33 cellular contexts compared by ENCODE assay signal in the genomic region with DNA sequence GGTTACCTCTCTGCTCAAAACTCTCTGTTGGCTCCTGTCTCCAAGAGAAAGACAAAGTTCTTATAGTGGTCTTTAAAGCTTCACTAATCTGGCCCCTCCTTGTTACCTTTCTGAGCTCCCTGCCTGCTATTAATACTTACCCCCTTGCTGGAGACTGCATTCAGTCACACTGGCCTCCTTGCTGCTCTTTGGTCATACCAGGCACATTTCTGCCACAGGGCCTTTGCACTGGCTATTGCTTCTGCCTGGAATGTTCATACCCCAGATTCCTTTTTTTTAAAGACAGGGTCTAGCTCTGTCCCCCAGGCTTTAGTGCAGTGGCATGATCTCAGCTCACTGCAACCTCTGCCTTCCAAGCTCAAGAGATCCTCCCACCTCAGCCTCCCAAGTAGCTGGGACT.
"Had no signal": no experiment of that assay in that cellular context is flagged by ENCODE, and none has a peak within 500 bp of the region (broad histone marks: within the 10 kb centered on the region; RNA-seq: fewer than 3 reads in every experiment).

No MANE protein-coding gene starts in this region.

- H3K9me3 Mint-ChIP-seq: activated CD4-positive, alpha-beta memory T cell treated with anti-CD3 and anti-CD28 coated beads for 36 hours; activated CD4-positive, alpha-beta T cell treated with anti-CD3 and anti-CD28 coated beads, Interleukin-2, amount 10 ng/mL, durations not matched to agents 24 days and 14 days; activated naive CD4-positive, alpha-beta T cell treated with anti-CD3 and anti-CD28 coated beads, Interleukin-2, amount 10 ng/mL, durations not matched to agents 7 days and 5 days; activated naive CD8-positive, alpha-beta T cell treated with anti-CD3 and anti-CD28 coated beads, Interleukin-2, amount 10 ng/mL, durations not matched to agents 7 days and 5 days; activated T-helper 1 cell treated with anti-CD3 and anti-CD28 coated beads, Interleukin-12 subunit alpha, Interleukin-12 subunit beta, Interleukin-2, Interleukin-4 antibody, amounts not matched to agents 30 ng/mL and 10 ng/mL and 1 ng/mL, durations not matched to agents 14 hours and 24 hours and 36 hours; central memory CD8-positive, alpha-beta T cell; dendritic cell treated with granulocyte-macrophage colony-stimulating factor and Interleukin-4, amounts not matched to agents 40 ng/mL and 50 ng/mL, for 4 days; T-helper 2 cell treated with Interferon-gamma antibody and Interleukin-4, amounts not matched to agents 5 μg/mL and 100 μg/mL, for 36 hours had no signal

- H3K27ac Mint-ChIP-seq: activated CD4-positive, alpha-beta memory T cell treated with anti-CD3 and anti-CD28 coated beads for 36 hours; activated CD4-positive, alpha-beta T cell treated with anti-CD3 and anti-CD28 coated beads for 36 hours; activated CD4-positive, alpha-beta T cell treated with anti-CD3 and anti-CD28 coated beads, Interleukin-2, amount 10 ng/mL, durations not matched to agents 24 days and 14 days; activated CD8-positive, alpha-beta memory T cell treated with anti-CD3 and anti-CD28 coated beads, Interleukin-2, amount 10 ng/mL, durations not matched to agents 7 days and 5 days; activated CD8-positive, alpha-beta T cell treated with anti-CD3 and anti-CD28 coated beads, Interleukin-2, amount 10 ng/mL, durations not matched to agents 7 days and 5 days; activated naive CD4-positive, alpha-beta T cell treated with anti-CD3 and anti-CD28 coated beads, Interleukin-2, amount 10 ng/mL, durations not matched to agents 7 days and 5 days; activated naive CD4-positive, alpha-beta T cell treated with anti-CD3 and anti-CD28 coated beads, Interleukin-2, amount 50 U/mL, for 72 hours; activated naive CD8-positive, alpha-beta T cell treated with anti-CD3 and anti-CD28 coated beads, Interleukin-2, amount 10 ng/mL, durations not matched to agents 7 days and 5 days; activated T-helper 1 cell treated with anti-CD3 and anti-CD28 coated beads, Interleukin-12 subunit alpha, Interleukin-12 subunit beta, Interleukin-2, Interleukin-4 antibody, amounts not matched to agents 30 ng/mL and 10 ng/mL and 1 ng/mL, durations not matched to agents 14 hours and 24 hours and 36 hours; dendritic cell treated with granulocyte-macrophage colony-stimulating factor and Interleukin-4, amounts not matched to agents 40 ng/mL and 50 ng/mL, for 4 days; endodermal cell; T-helper 17 cell; T-helper 2 cell treated with Interferon-gamma antibody and Interleukin-4, amounts not matched to agents 5 μg/mL and 100 μg/mL, for 36 hours had no signal

- FAIRE-seq: bronchial epithelial cell, frontal cortex had no signal

- H3K27me3 ChIP-seq: ascending aorta, brain microvascular endothelial cell had no signal

- ATAC-seq: activated CD4-positive, alpha-beta T cell treated with anti-CD3 and anti-CD28 coated beads for 36 hours; activated CD8-positive, alpha-beta memory T cell treated with anti-CD3 and anti-CD28 coated beads, Interleukin-2, amount 10 ng/mL, durations not matched to agents 7 days and 5 days; activated CD8-positive, alpha-beta T cell treated with anti-CD3 and anti-CD28 coated beads, Interleukin-2, amount 10 ng/mL, durations not matched to agents 7 days and 5 days; activated naive CD4-positive, alpha-beta T cell treated with anti-CD3 and anti-CD28 coated beads, Interleukin-2, amount 50 U/mL, for 72 hours; esophagus mucosa; T-helper 17 cell had no signal

- H3K4me3 ChIP-seq: ascending aorta, coronary artery, dorsolateral prefrontal cortex had no signal

- H3K27ac ChIP-seq: ascending aorta, brain microvascular endothelial cell, coronary artery, dorsolateral prefrontal cortex, WERI-Rb-1 had no signal

- H3K4me1 ChIP-seq: ascending aorta had no signal

- H3K27me3 Mint-ChIP-seq: activated CD4-positive, alpha-beta memory T cell treated with anti-CD3 and anti-CD28 coated beads for 36 hours; activated CD4-positive, alpha-beta T cell treated with anti-CD3 and anti-CD28 coated beads for 36 hours; activated CD4-positive, alpha-beta T cell treated with anti-CD3 and anti-CD28 coated beads, Interleukin-2, amount 10 ng/mL, durations not matched to agents 24 days and 14 days; activated CD8-positive, alpha-beta memory T cell treated with anti-CD3 and anti-CD28 coated beads, Interleukin-2, amount 10 ng/mL, durations not matched to agents 7 days and 5 days; activated naive CD4-positive, alpha-beta T cell treated with anti-CD3 and anti-CD28 coated beads, Interleukin-2, amount 10 ng/mL, durations not matched to agents 7 days and 5 days; activated naive CD8-positive, alpha-beta T cell treated with anti-CD3 and anti-CD28 coated beads, Interleukin-2, amount 10 ng/mL, durations not matched to agents 7 days and 5 days; central memory CD8-positive, alpha-beta T cell; dendritic cell treated with granulocyte-macrophage colony-stimulating factor and Interleukin-4, amounts not matched to agents 40 ng/mL and 50 ng/mL, for 4 days; T-helper 17 cell had no signal

- H3K4me3 Mint-ChIP-seq: activated CD4-positive, alpha-beta memory T cell treated with anti-CD3 and anti-CD28 coated beads for 36 hours; activated CD4-positive, alpha-beta T cell treated with anti-CD3 and anti-CD28 coated beads for 36 hours; activated CD4-positive, alpha-beta T cell treated with anti-CD3 and anti-CD28 coated beads, Interleukin-2, amount 10 ng/mL, durations not matched to agents 24 days and 14 days; activated CD8-positive, alpha-beta memory T cell treated with anti-CD3 and anti-CD28 coated beads, Interleukin-2, amount 10 ng/mL, durations not matched to agents 7 days and 5 days; activated CD8-positive, alpha-beta T cell treated with anti-CD3 and anti-CD28 coated beads, Interleukin-2, amount 10 ng/mL, durations not matched to agents 7 days and 5 days; activated naive CD4-positive, alpha-beta T cell treated with anti-CD3 and anti-CD28 coated beads, Interleukin-2, amount 10 ng/mL, durations not matched to agents 7 days and 5 days; activated naive CD8-positive, alpha-beta T cell treated with anti-CD3 and anti-CD28 coated beads, Interleukin-2, amount 10 ng/mL, durations not matched to agents 7 days and 5 days; activated T-helper 1 cell treated with anti-CD3 and anti-CD28 coated beads, Interleukin-12 subunit alpha, Interleukin-12 subunit beta, Interleukin-2, Interleukin-4 antibody, amounts not matched to agents 30 ng/mL and 10 ng/mL and 1 ng/mL, durations not matched to agents 14 hours and 24 hours and 36 hours; central memory CD8-positive, alpha-beta T cell; dendritic cell treated with granulocyte-macrophage colony-stimulating factor and Interleukin-4, amounts not matched to agents 40 ng/mL and 50 ng/mL, for 4 days; endodermal cell; T-helper 2 cell treated with Interferon-gamma antibody and Interleukin-4, amounts not matched to agents 5 μg/mL and 100 μg/mL, for 36 hours had no signal

- H3K4me1 Mint-ChIP-seq: endodermal cell had no signal

- H3K36me3 Mint-ChIP-seq: activated CD4-positive, alpha-beta memory T cell treated with anti-CD3 and anti-CD28 coated beads for 36 hours; activated CD8-positive, alpha-beta memory T cell treated with anti-CD3 and anti-CD28 coated beads, Interleukin-2, amount 10 ng/mL, durations not matched to agents 7 days and 5 days; activated naive CD8-positive, alpha-beta T cell treated with anti-CD3 and anti-CD28 coated beads, Interleukin-2, amount 10 ng/mL, durations not matched to agents 7 days and 5 days had no signal

- H3K9me3 ChIP-seq: ascending aorta had no signal

- DNase-seq: activated CD4-positive, alpha-beta memory T cell treated with anti-CD3 and anti-CD28 coated beads for 36 hours; activated CD4-positive, alpha-beta T cell treated with anti-CD3 and anti-CD28 coated beads for 36 hours; activated CD4-positive, alpha-beta T cell treated with anti-CD3 and anti-CD28 coated beads, Interleukin-2, amount 10 ng/mL, durations not matched to agents 24 days and 14 days; activated CD4-positive, CD25-positive, alpha-beta regulatory T cell; activated CD4-positive, CD25-positive, alpha-beta regulatory T cell treated with anti-CD3 and anti-CD28 coated beads, Interleukin-2, amount 50 U/mL, for 72 hours; activated CD8-positive, alpha-beta memory T cell treated with anti-CD3 and anti-CD28 coated beads, Interleukin-2, amount 10 ng/mL, durations not matched to agents 7 days and 5 days; activated CD8-positive, alpha-beta memory T cell treated with anti-CD3 and anti-CD28 coated beads, Interleukin-2, amount 50 U/mL, for 4 hours; activated CD8-positive, alpha-beta T cell treated with anti-CD3 and anti-CD28 coated beads, Interleukin-2, amount 10 ng/mL, durations not matched to agents 7 days and 5 days; activated gamma-delta T cell; activated naive CD4-positive, alpha-beta T cell; activated naive CD4-positive, alpha-beta T cell treated with anti-CD3 and anti-CD28 coated beads, Interleukin-2, amount 10 ng/mL, durations not matched to agents 7 days and 5 days; activated naive CD8-positive, alpha-beta T cell treated with anti-CD3 and anti-CD28 coated beads, Interleukin-2, amount 10 ng/mL, durations not matched to agents 7 days and 5 days; activated T-cell treated with anti-CD3 and anti-CD28 coated beads, Interleukin-2, amount 50 U/mL, for 1 hour; activated T-cell treated with anti-CD3 and anti-CD28 coated beads, Interleukin-2, amount 50 U/mL, for 48 hours; brain microvascular endothelial cell; dorsolateral prefrontal cortex; effector memory CD4-positive, alpha-beta T cell; endodermal cell; foreskin fibroblast; head of caudate nucleus; T-helper 17 cell; T1000; WERI-Rb-1 had no signal

- H3K36me3 ChIP-seq: ascending aorta, brain microvascular endothelial cell, WERI-Rb-1 had no signal
